In the genomic region with DNA sequence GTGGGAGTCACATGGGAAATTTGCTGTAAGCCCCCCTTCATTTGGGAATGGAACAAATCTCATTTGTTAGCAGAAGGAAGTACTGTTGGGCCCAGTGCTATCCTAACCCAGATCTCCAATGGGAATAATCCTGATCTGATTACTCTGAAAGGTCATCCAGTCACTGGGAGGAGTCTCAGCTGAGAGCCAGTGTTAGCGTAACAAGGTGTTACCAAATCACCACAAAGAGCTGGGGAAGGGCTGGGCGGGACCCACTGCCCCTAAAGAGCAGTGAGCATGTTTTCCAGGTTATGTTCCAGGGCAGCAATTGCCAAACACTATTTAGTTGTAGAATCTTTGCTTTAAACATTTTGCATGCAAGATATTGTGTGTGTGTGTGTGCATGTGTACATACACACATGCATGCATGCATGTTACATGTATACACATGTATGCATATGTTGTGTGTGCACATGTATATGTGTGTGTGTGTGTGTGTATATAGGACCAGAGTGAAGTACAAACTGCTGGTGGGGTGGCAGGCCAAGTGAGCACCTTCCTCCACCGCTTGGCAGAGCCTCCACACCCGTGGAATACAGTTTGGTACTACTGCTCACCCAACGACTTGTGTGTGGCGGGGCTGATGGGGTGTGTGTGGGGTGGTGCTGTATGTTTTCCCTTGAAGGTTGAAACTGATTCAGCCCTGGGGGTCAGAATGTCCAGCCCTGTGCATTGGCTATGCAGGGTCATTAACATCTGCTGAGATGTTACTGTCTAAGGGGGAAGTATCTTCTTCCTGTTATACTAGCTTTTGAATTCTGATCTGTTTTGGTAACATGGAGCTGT, we compare ENCODE assay signal across 10 cellular contexts. TPM values are rescaled to one million over a fixed set of nuclear protein-coding genes. Genes with fewer than 3 reads are reported as not detected.
DNase-seq lines count a peak whose midpoint lies in the region; ATAC-seq, FAIRE-seq and TF ChIP-seq lines count a peak whose summit lies in the region.
"Had no signal": no experiment of that assay in that cellular context is flagged by ENCODE, and none has a peak within 500 bp of the region (broad histone marks: within the 10 kb centered on the region; RNA-seq: fewer than 3 reads in every experiment).

No MANE protein-coding gene starts in this region.

- FAIRE-seq in urothelium cell line (lab: Jason Lieb, UNC) = peak; percentile 94

- DNase-seq in Right ventricle myocardium superior (no peak), cardiac septum (ENCODE audit: low spot score) (no peak), urothelium cell line (ENCODE audit: low spot score) (no peak), kidney glomerular epithelial cell (lab: John Stamatoyannopoulos, UW) (no peak), glutamatergic neuron (no peak), DMS153 (lab: John Stamatoyannopoulos, UW) (no peak)
- no peak for DNase-seq in effector memory CD8-positive, alpha-beta T cell
- DNase-seq: Calu3, IMR-90 had no signal

- intact Hi-C loops in Right ventricle myocardium superior (cut with DNase I) (no loop called here), cardiac septum (cut with DNase I) (no loop called here)

- H3K4me1 Mint-ChIP-seq in effector memory CD8-positive, alpha-beta T cell (ENCODE audit: low read depth in 2 of 2) = peaks cover 35 to 45% of the 10 kb centered on the region in 2 donors
- no peaks in the 10 kb centered on the region for H3K4me1 Mint-ChIP-seq in glutamatergic neuron (ENCODE audit: low read depth, unreplicated experiment)

- TF ChIP-seq CTCF in glutamatergic neuron (IDR thresholded peaks at IDR 0.05; ENCODE audit: partially characterized antibody, unreplicated experiment) = no peak

- H3K4me3 Mint-ChIP-seq in effector memory CD8-positive, alpha-beta T cell = no peak overlapping the region
- no peak overlapping the region for H3K4me3 Mint-ChIP-seq in glutamatergic neuron (ENCODE audit: unreplicated experiment)

- no peak overlapping the region for H3K27ac Mint-ChIP-seq in effector memory CD8-positive, alpha-beta T cell
- no peak overlapping the region for H3K27ac Mint-ChIP-seq in glutamatergic neuron (ENCODE audit: unreplicated experiment)

- peak; percentile 48 for ATAC-seq in Right ventricle myocardium superior (ENCODE audit: poor library complexity)
- ATAC-seq in HG03342 (IDR thresholded peaks at IDR 0.05; ENCODE audit: unreplicated experiment) = peak; percentile 20
- ATAC-seq in effector memory CD8-positive, alpha-beta T cell (replicated peaks) = peak; percentile 16

- H3K36me3 Mint-ChIP-seq in effector memory CD8-positive, alpha-beta T cell (ENCODE audit: insufficient read depth) = peaks cover 29% of the 10 kb centered on the region
- peaks cover 2% of the 10 kb centered on the region for H3K36me3 Mint-ChIP-seq in glutamatergic neuron (ENCODE audit: unreplicated experiment)

- no peaks in the 10 kb centered on the region for H3K27me3 Mint-ChIP-seq in effector memory CD8-positive, alpha-beta T cell
- H3K27me3 Mint-ChIP-seq in glutamatergic neuron (ENCODE audit: unreplicated experiment) = no peaks in the 10 kb centered on the region

- H3K9me3 Mint-ChIP-seq in effector memory CD8-positive, alpha-beta T cell = no peaks in the 10 kb centered on the region
- H3K9me3 Mint-ChIP-seq in glutamatergic neuron (ENCODE audit: unreplicated experiment) = peaks cover 2% of the 10 kb centered on the region

RNA-seq across cellular contexts. Expression of a gene that starts 15.2 kb away (rescaled TPM):
- total RNA-seq in Right ventricle myocardium superior = 4.6 TPM
- 6.2 TPM for total RNA-seq in cardiac septum
- total RNA-seq in glutamatergic neuron (ENCODE audit: unreplicated experiment) = 2.2 TPM
- total RNA-seq: Calu3 had no signal

RNA-seq across cellular contexts. Expression of a gene that starts 42.9 kb away (rescaled TPM):
- not detected for total RNA-seq in Right ventricle myocardium superior
- not detected for total RNA-seq in cardiac septum
- not detected for total RNA-seq in glutamatergic neuron (ENCODE audit: unreplicated experiment)
- total RNA-seq: Calu3, IMR-90 had no signal
